Comparison of ENCODE assay signal across 21 cellular contexts in genomic region chr18:3916082-3916481, GRCh38.
DNase-seq lines count a peak whose midpoint lies in the region; ATAC-seq and TF ChIP-seq lines count a peak whose summit lies in the region.
"Had no signal": no experiment of that assay in that cellular context is flagged by ENCODE, and none has a peak within 500 bp of the region (broad histone marks: within the 10 kb centered on the region; RNA-seq: fewer than 3 reads in every experiment).

No MANE protein-coding gene starts in this region.

- no peak overlapping the region for H4K8ac ChIP-seq in IMR-90 (ENCODE audit: low read depth in 2 of 2, low read length in 2 of 2)

- H4K20me1 ChIP-seq in IMR-90 (ENCODE audit: insufficient read depth, low read length) (no peaks in the 10 kb centered on the region), OCI-LY1 (ENCODE audit: insufficient read depth, low read length) (no peaks in the 10 kb centered on the region)

- H4K5ac ChIP-seq in IMR-90 (ENCODE audit: low read depth, low read length), result no peak overlapping the region

- H2AFZ ChIP-seq in IMR-90 (replicated peaks; ENCODE audit: low read length, poor library complexity) (no peak overlapping the region), OCI-LY1 (ENCODE audit: low read length) (no peak overlapping the region)
- H2AFZ ChIP-seq: GM23338, neural progenitor cell, PC-9 had no signal

- no peak overlapping the region for H2BK15ac ChIP-seq in IMR-90 (ENCODE audit: low read depth, low read length)

- no peak overlapping the region for H2BK5ac ChIP-seq in IMR-90 (ENCODE audit: low read depth, low read length, poor library complexity, severe bottlenecking)

- H3K27me3 ChIP-seq in IMR-90 (ENCODE audit: control insufficient read depth, insufficient read depth, low read length) (peaks cover 4% of the 10 kb centered on the region), OCI-LY1 (ENCODE audit: insufficient read depth, low read length) (no peaks in the 10 kb centered on the region), esophagus muscularis mucosa (no peaks in the 10 kb centered on the region), HAP-1 (ENCODE audit: low read depth) (no peaks in the 10 kb centered on the region)
- H3K27me3 ChIP-seq: MG63, neural progenitor cell, upper lobe of left lung had no signal

- CTCF ChIA-PET in IMR-90 (lab: Yijun Ruan, JAX), result no interaction called here

- H3K56ac ChIP-seq in IMR-90 (ENCODE audit: extremely low read depth, insufficient read depth, low read length), result no peak overlapping the region

- in situ Hi-C loops in IMR-90 (cut with MboI; ENCODE audit: low sequenced_read_pairs) (no loop called here), HAP-1 (cut with MboI; ENCODE audit: low sequenced_read_pairs) (no loop called here)

- WGBS in IMR-90 (ENCODE audit: extremely low coverage in 2 of 2, insufficient read length in 1 of 2), 2 experiments, result 77% methylated on average over 6 of the region's 7 CpGs; no CpG with 5 or more reads in 1 of the 2 experiments
- WGBS in esophagus muscularis mucosa, result 74% methylated on average over 7 of the region's 7 CpGs

- no peak overlapping the region for H4K91ac ChIP-seq in IMR-90 (ENCODE audit: insufficient read depth, low read depth, low read length)

- no peak overlapping the region for H3K14ac ChIP-seq in IMR-90 (replicated peaks; ENCODE audit: low read depth, low read length)

- H3K23ac ChIP-seq in IMR-90 (ENCODE audit: low read depth, low read length), result no peak overlapping the region

- no peak overlapping the region for H2BK20ac ChIP-seq in IMR-90 (ENCODE audit: low read depth, low read length)

- BruUV-seq in IMR-90 (replicated peaks; lab: Mats Ljungman, UMichigan), result no TSS peak

- no peak for TF ChIP-seq RAD21 in IMR-90 (IDR thresholded peaks at IDR 0.05; ENCODE audit: low read length)

- H3K4me2 ChIP-seq in IMR-90 (ENCODE audit: low read depth, low read length), result no peak overlapping the region
- H3K4me2 ChIP-seq in OCI-LY1 (ENCODE audit: low read length), result peak overlapping the region; percentile 55
- H3K4me2 ChIP-seq: GM23338, neural progenitor cell, PC-9 had no signal

- H2AK9ac ChIP-seq in IMR-90 (replicated peaks; ENCODE audit: low read depth, low read length, poor library complexity), result no peak overlapping the region

- no peaks in the 10 kb centered on the region for H3F3A ChIP-seq in OCI-LY1 (ENCODE audit: insufficient read depth, low read length)

- intact Hi-C loops in IMR-90 (cut with micrococcal nuclease) (no loop called here), esophagus muscularis mucosa (cut with DNase I) (no loop called here), posterior cingulate gyrus (cut with DNase I) (no loop called here)

- H2BK120ac ChIP-seq in IMR-90 (ENCODE audit: low read depth, low read length), result no peak overlapping the region

- H3K9me2 ChIP-seq in OCI-LY1 (ENCODE audit: low read depth, low read length), result no peaks in the 10 kb centered on the region

- 0 out of 2 replicates have a peak, but pooled peaks cover 2% of the 10 kb centered on the region for H3K9me1 ChIP-seq in IMR-90 (ENCODE audit: insufficient read depth, low read length)

- no peaks in the 10 kb centered on the region for H3K79me2 ChIP-seq in OCI-LY1 (ENCODE audit: insufficient read depth, low read length)

- H3K9ac ChIP-seq in IMR-90 (ENCODE audit: low read depth, low read length) (no peak overlapping the region), OCI-LY1 (ENCODE audit: low read length) (peak overlapping the region; percentile 64)
- H3K9ac ChIP-seq: neural progenitor cell had no signal

- H3K4me3 ChIP-seq in IMR-90 (ENCODE audit: insufficient read depth, low read depth, low read length) (no peak overlapping the region), OCI-LY1 (ENCODE audit: low read depth, low read length, poor library complexity, severe bottlenecking) (no peak overlapping the region), esophagus muscularis mucosa (no peak overlapping the region), coronary artery (no peak overlapping the region), HAP-1 (no peak overlapping the region)
- H3K4me3 ChIP-seq: GM23338, MG63, neural progenitor cell, PC-9, upper lobe of left lung had no signal

- no peak for TF ChIP-seq POLR2A in IMR-90 (IDR thresholded peaks at IDR 0.05; ENCODE audit: low read depth, low read length)
- no peak for TF ChIP-seq POLR2A in esophagus muscularis mucosa (IDR thresholded peaks at IDR 0.05; ENCODE audit: low read depth)

- H3K4ac ChIP-seq in IMR-90 (ENCODE audit: low read depth, low read length), result no peak overlapping the region

- H3K18ac ChIP-seq in IMR-90 (ENCODE audit: low read depth, low read length), result no peak overlapping the region; the same call in 1 of the 2 replicates

- H3K27ac ChIP-seq in IMR-90 (ENCODE audit: insufficient read depth, low read length), result no peak overlapping the region
- H3K27ac ChIP-seq in OCI-LY1 (ENCODE audit: low read depth, low read length, poor library complexity, severe bottlenecking), result peak overlapping the region; percentile 100
- H3K27ac ChIP-seq in esophagus muscularis mucosa (replicated peaks in 1 of 4), result no peak overlapping the region
- H3K27ac ChIP-seq in coronary artery, result no peak overlapping the region
- H3K27ac ChIP-seq: neural progenitor cell, PC-9, upper lobe of left lung had no signal

- H3K36me3 ChIP-seq in IMR-90 (ENCODE audit: control insufficient read depth, insufficient read depth, low read length), result no peaks in the 10 kb centered on the region
- H3K36me3 ChIP-seq in OCI-LY1 (ENCODE audit: insufficient read depth, low read length), result no peaks in the 10 kb centered on the region; the same call in 1 of the 2 replicates
- H3K36me3 ChIP-seq in esophagus muscularis mucosa, result no peaks in the 10 kb centered on the region
- no peaks in the 10 kb centered on the region for H3K36me3 ChIP-seq in HAP-1 (replicated peaks)
- H3K36me3 ChIP-seq: MG63, neural progenitor cell, upper lobe of left lung had no signal

- DNase-seq in IMR-90 (no peak), esophagus muscularis mucosa (ENCODE audit: extremely low spot score) (peak; percentile 89), posterior cingulate gyrus (peak in 8 of 10 donors; percentile 50 to 90 (median 68)), coronary artery (ENCODE audit: low spot score) (no peak), iPS-NIHi7 (ENCODE audit: extremely low spot score) (no peak), HAP-1 (ENCODE audit: low spot score in 2 of 2) (no peak), AML-193 (lab: John Stamatoyannopoulos, UW) (no peak)
- DNase-seq: activated CD4-positive, alpha-beta T cell treated with anti-CD3 and anti-CD28 coated beads for 48 hours; activated effector memory CD4-positive, alpha-beta T cell treated with Interleukin-2 at 50 U/mL for 16 hours; central memory CD4-positive, alpha-beta T cell; MG63; midbrain; NCI-H187; PC-9; stimulated activated CD4-positive, alpha-beta T cell treated with anti-CD3 and anti-CD28 coated beads, Interleukin-15, amount 100 ng/mL, for 24 hours; stimulated activated naive CD4-positive, alpha-beta T cell treated with Interleukin-2 at 50 U/mL for 16 hours; upper lobe of left lung had no signal

- H2AK5ac ChIP-seq in IMR-90 (ENCODE audit: low read depth, low read length), result 0 out of 2 replicates have a peak overlapping the region, but pooled peaks have one; percentile 48

- no peak for ATAC-seq in IMR-90 (ENCODE audit: low read depth)
- ATAC-seq: GM23338, HepG2 had no signal

- H3K9me3 ChIP-seq in IMR-90 (ENCODE audit: control insufficient read depth, insufficient read depth, low read length), result no peaks in the 10 kb centered on the region
- H3K9me3 ChIP-seq in OCI-LY1 (ENCODE audit: low read length), result no peaks in the 10 kb centered on the region
- H3K9me3 ChIP-seq in esophagus muscularis mucosa, result no peaks in the 10 kb centered on the region
- H3K9me3 ChIP-seq in HAP-1, result no peaks in the 10 kb centered on the region
- H3K9me3 ChIP-seq: MG63, upper lobe of left lung had no signal

- TF ChIP-seq CTCF in IMR-90 (conservative IDR thresholded peaks at IDR 0.05; ENCODE audit: low read depth, low read length) (no peak), OCI-LY1 (IDR thresholded peaks at IDR 0.05; ENCODE audit: low read length) (no peak), esophagus muscularis mucosa (IDR thresholded peaks at IDR 0.05) (no peak), coronary artery (IDR thresholded peaks at IDR 0.05) (no peak)

- no peak for TF ChIP-seq EP300 in esophagus muscularis mucosa (IDR thresholded peaks at IDR 0.05)

- POLR2A ChIA-PET in IMR-90 (lab: Charles Lee; ENCODE audit: unreplicated experiment), result no interaction called here

- dilution Hi-C loops in IMR-90 (cut with HindIII; ENCODE audit: low sequenced_read_pairs, unreplicated experiment), result no loop called here

- H3K79me1 ChIP-seq in IMR-90 (ENCODE audit: low read depth in 1 of 2, low read length in 2 of 2), result no peaks in the 10 kb centered on the region

- H3K4me1 ChIP-seq in IMR-90 (ENCODE audit: control insufficient read depth, insufficient read depth, low read length) (peaks cover 4% of the 10 kb centered on the region), OCI-LY1 (ENCODE audit: insufficient read depth, low read length, severe bottlenecking) (peaks cover 90% of the 10 kb centered on the region), esophagus muscularis mucosa (peaks cover 0 to 5% (median 0%) of the 10 kb centered on the region in 4 donors), HAP-1 (no peaks in the 10 kb centered on the region; the same call in 1 of the 2 replicates)
- H3K4me1 ChIP-seq: neural progenitor cell, upper lobe of left lung had no signal

TF ChIP-seq in IMR-90, 13 proteins besides CTCF, POLR2A, EP300 and RAD21 (continues in another document):
- TF ChIP-seq ELK1 (IDR thresholded peaks at IDR 0.05; ENCODE audit: borderline replicate concordance, low read depth, low read length) (no peak), RCOR1 (IDR thresholded peaks at IDR 0.05; ENCODE audit: insufficient replicate concordance, low read length) (no peak), SMC3 (IDR thresholded peaks at IDR 0.05; ENCODE audit: low read depth, low read length) (no peak), MAFK (IDR thresholded peaks at IDR 0.05; ENCODE audit: low read depth, low read length) (no peak), NFE2L2 (IDR thresholded peaks at IDR 0.05; ENCODE audit: low read depth, low read length) (no peak), CHD1 (IDR thresholded peaks at IDR 0.05; ENCODE audit: low read depth, low read length) (no peak), MXI1 (IDR thresholded peaks at IDR 0.05; ENCODE audit: borderline replicate concordance, low read depth, low read length) (no peak)

Comparison
In these comparisons a context has a peak if more than half of its experiments do, and no peak if none do; other contexts are left out.
1. DNase-seq: peak in esophagus muscularis mucosa (single experiment) and posterior cingulate gyrus (8 of 10); none in IMR-90 (single experiment), coronary artery (single experiment), iPS-NIHi7 (single experiment), HAP-1 (0 of 2) and AML-193 (0 of 2).